19 cellular contexts compared by ENCODE assay signal in genomic region chr3:31456373-31456772, GRCh38.
"Had no signal": no experiment of that assay in that cellular context is flagged by ENCODE, and none has a peak within 500 bp of the region (broad histone marks: within the 10 kb centered on the region; RNA-seq: fewer than 3 reads in every experiment).

No MANE protein-coding gene starts in this region.

- FAIRE-seq: frontal cortex had no signal

- H3K4me3 Mint-ChIP-seq: nephron had no signal

- H3K4me1 ChIP-seq: body of pancreas, prostate gland, right lobe of liver had no signal

- ATAC-seq: activated naive CD4-positive, alpha-beta T cell treated with anti-CD3 and anti-CD28 coated beads, Interleukin-2, amount 50 U/mL, for 72 hours; body of pancreas; heart left ventricle; left lobe of liver; right lobe of liver; stimulated activated naive CD8-positive, alpha-beta T cell treated with anti-CD3 and anti-CD28 coated beads, Interleukin-15, Interleukin-2, amounts not matched to agents 100 U/mL and 50 U/mL, for 24 hours had no signal

- H3K4me1 Mint-ChIP-seq: nephron had no signal

- H3K36me3 ChIP-seq: heart left ventricle, prostate gland, right lobe of liver, spleen, suprapubic skin had no signal

- H3K27me3 ChIP-seq: body of pancreas, heart left ventricle, right lobe of liver, spleen, suprapubic skin had no signal

- H3K27ac ChIP-seq: body of pancreas, heart left ventricle, prostate gland, right lobe of liver, spleen, suprapubic skin had no signal

- H3K9me3 ChIP-seq: body of pancreas, prostate gland, right lobe of liver, spleen, suprapubic skin had no signal

- H3K27ac Mint-ChIP-seq: activated naive CD4-positive, alpha-beta T cell treated with anti-CD3 and anti-CD28 coated beads, Interleukin-2, amount 50 U/mL, for 72 hours; nephron had no signal

- H3K4me3 ChIP-seq: body of pancreas, heart left ventricle, prostate gland, right lobe of liver, spleen, suprapubic skin had no signal

- DNase-seq: activated effector memory CD4-positive, alpha-beta T cell treated with anti-CD3 and anti-CD28 coated beads, Interleukin-2, amount 50 U/mL, for 16 hours; activated T-cell treated with anti-CD3 and anti-CD28 coated beads, Interleukin-2, amount 50 U/mL, for 1 hour; amniotic stem cell; central memory CD4-positive, alpha-beta T cell; cortex of kidney; effector CD8-positive, alpha-beta T cell; mesenchymal stem cell; right lobe of liver; spleen; stimulated activated CD4-positive, alpha-beta T cell treated with anti-CD3 and anti-CD28 coated beads, Interleukin-2, amount 100 ng/mL, for 48 hours; stimulated activated naive CD8-positive, alpha-beta T cell treated with anti-CD3 and anti-CD28 coated beads, Interleukin-15, Interleukin-2, amounts not matched to agents 100 U/mL and 50 U/mL, for 24 hours had no signal
